In genomic region chr13:45132384-45133064, GRCh38 we compare ENCODE assay signal across 11 cellular contexts. TPM values are rescaled to one million over a fixed set of nuclear protein-coding genes. Genes with fewer than 3 reads are reported as not detected.
DNase-seq lines count a peak whose midpoint lies in the region; ATAC-seq and TF ChIP-seq lines count a peak whose summit lies in the region.
"Had no signal": no experiment of that assay in that cellular context is flagged by ENCODE, and none has a peak within 500 bp of the region (broad histone marks: within the 10 kb centered on the region; RNA-seq: fewer than 3 reads in every experiment).

No MANE protein-coding gene starts in this region.

- 52 to 69% methylated on average over 6 of the region's 6 CpGs for WGBS in lung, 2 donors
- WGBS in heart right ventricle, 2 donors, result 91 to 94% methylated on average over 6 of the region's 6 CpGs

- ATAC-seq in GM18867 (IDR thresholded peaks at IDR 0.05; ENCODE audit: unreplicated experiment), result peak; percentile 93
- peak; percentile 92 for ATAC-seq in GM21529 (IDR thresholded peaks at IDR 0.05; ENCODE audit: unreplicated experiment)
- peak; percentile 96 for ATAC-seq in HG03354 (IDR thresholded peaks at IDR 0.05; ENCODE audit: poor library complexity, severe bottlenecking, unreplicated experiment)
- ATAC-seq in lung (ENCODE audit: insufficient read depth, low FRiP score), result peak; percentile 23
- no peak for ATAC-seq in heart right ventricle

- H3K9me3 ChIP-seq in lung (ENCODE audit: control insufficient read depth in 2 of 2, insufficient read depth in 1 of 2, low read length in 1 of 2) (no peaks in the 10 kb centered on the region), heart right ventricle (peaks cover 0 to 26% (median 9%) of the 10 kb centered on the region in 11 donors)

- H3K36me3 ChIP-seq in lung (ENCODE audit: control insufficient read depth in 2 of 2, insufficient read depth in 2 of 2, low read length in 2 of 2), result peaks cover 2 to 3% of the 10 kb centered on the region in 2 donors
- H3K36me3 ChIP-seq in heart right ventricle, result peaks cover 0 to 5% (median 0%) of the 10 kb centered on the region in 9 donors

- H3K27me3 ChIP-seq in lung (ENCODE audit: control insufficient read depth, insufficient read depth) (no peaks in the 10 kb centered on the region), heart right ventricle (no peaks in the 10 kb centered on the region)
- H3K27me3 ChIP-seq: SJSA1 had no signal

- H3K27ac ChIP-seq in lung (ENCODE audit: low read depth in 1 of 2, low read length in 1 of 2) (no peak overlapping the region), coronary artery (no peak overlapping the region), heart right ventricle (peak overlapping the region in 3 of 10 donors; percentile 14 to 55 (median 36))
- H3K27ac ChIP-seq: SJSA1 had no signal

- H3K4me3 ChIP-seq in lung, result no peak overlapping the region
- no peak overlapping the region for H3K4me3 ChIP-seq in coronary artery
- H3K4me3 ChIP-seq in heart right ventricle, result no peak overlapping the region
- H3K4me3 ChIP-seq: SJSA1 had no signal

- intact Hi-C loops in heart right ventricle (cut with DNase I), result no loop called here

- H3K4me1 ChIP-seq in lung (ENCODE audit: control insufficient read depth in 2 of 2, insufficient read depth in 2 of 2, low read length in 2 of 2) (peaks cover 1 to 4% of the 10 kb centered on the region in 2 donors), heart right ventricle (peaks cover 0 to 39% (median 9%) of the 10 kb centered on the region in 9 donors)
- H3K4me1 ChIP-seq: SJSA1 had no signal

- DNase-seq in lung (ENCODE audit: low spot score), result no peak
- DNase-seq in coronary artery (ENCODE audit: low spot score), result no peak
- no peak for DNase-seq in DMS114 treated with DMSO at 0.1 percent for 48 hours (lab: John Stamatoyannopoulos, UW; ENCODE audit: unreplicated experiment)
- DNase-seq in heart right ventricle, result no peak
- no peak for DNase-seq in stimulated activated CD4-positive, alpha-beta T cell treated with anti-CD3 and anti-CD28 coated beads, Interleukin-15, amount 100 ng/mL, for 24 hours
- DNase-seq: EL, NCI-H2107 had no signal

- TF ChIP-seq CTCF in lung (IDR thresholded peaks at IDR 0.05; ENCODE audit: control extremely low read depth, extremely low read depth) (no peak), coronary artery (IDR thresholded peaks at IDR 0.05) (no peak), heart right ventricle (IDR thresholded peaks at IDR 0.05) (no peak)

RNA-seq across cellular contexts. Expression of gene GTF2F2, which starts 12.2 kb away (rescaled TPM):
- total RNA-seq in lung (10 to 100 TPM; 14.4 to 21.3 TPM), heart right ventricle (10 to 100 TPM; 17.3 to 24.9 (median 21.5) TPM)
- polyA plus RNA-seq in lung (10 to 100 TPM; 13.7 to 14.3 TPM), heart right ventricle (10 to 100 TPM; 15.8 to 16.9 TPM)

Comparison
In these comparisons a context has a peak if more than half of its experiments do, and no peak if none do; other contexts are left out.
1. ATAC-seq: peak in GM18867 (single experiment), GM21529 (single experiment), HG03354 (single experiment) and lung (single experiment); none in heart right ventricle (0 of 8).